21 cellular contexts compared by ENCODE assay signal in genomic region chr14:33592298-33592697, GRCh38.
DNase-seq lines count a peak whose midpoint lies in the region; ATAC-seq and TF ChIP-seq lines count a peak whose summit lies in the region.
"Had no signal": no experiment of that assay in that cellular context is flagged by ENCODE, and none has a peak within 500 bp of the region (broad histone marks: within the 10 kb centered on the region; RNA-seq: fewer than 3 reads in every experiment).

No MANE protein-coding gene starts in this region.

- no peaks in the 10 kb centered on the region for H3K4me1 ChIP-seq in breast epithelium

- H3K9me3 ChIP-seq in breast epithelium, result no peaks in the 10 kb centered on the region

- H3K4me3 Mint-ChIP-seq in MCF 10A (ENCODE audit: unreplicated experiment), result no peak overlapping the region
- no peak overlapping the region for H3K4me3 Mint-ChIP-seq in WTC11

- POLR2A ChIA-PET in MCF 10A (lab: Yijun Ruan, JAX) (interaction anchor here (0.6 to 1.5 kb wide), 2 partner anchors 11 to 64 kb away, joined by 3 to 4 read pairs; no protein-coding TSS in a partner anchor), WTC11 (lab: Charles Lee) (no interaction called here)

- TF ChIP-seq CTCF in MCF 10A (IDR thresholded peaks at IDR 0.05; ENCODE audit: unreplicated experiment) (no peak), breast epithelium (IDR thresholded peaks at IDR 0.05) (no peak), fibroblast of villous mesenchyme (IDR thresholded peaks at IDR 0.05; ENCODE audit: insufficient read depth, low read depth, low read length) (no peak), WTC11 (IDR thresholded peaks at IDR 0.05) (no peak)

- no peak overlapping the region for H3K27ac ChIP-seq in breast epithelium
- H3K27ac ChIP-seq: 22Rv1 had no signal

- H3K36me3 Mint-ChIP-seq in MCF 10A (ENCODE audit: insufficient read depth, unreplicated experiment) (no peaks in the 10 kb centered on the region), WTC11 (no peaks in the 10 kb centered on the region)

- H3K9me3 Mint-ChIP-seq in MCF 10A (ENCODE audit: unreplicated experiment) (no peaks in the 10 kb centered on the region), WTC11 (no peaks in the 10 kb centered on the region)

- intact Hi-C loops in MCF 10A (cut with micrococcal nuclease), result no loop called here
- intact Hi-C loops in breast epithelium (cut with DNase I; ENCODE audit: low total_unique reads), result no loop called here

- ATAC-seq in HG02798 (IDR thresholded peaks at IDR 0.05; ENCODE audit: poor library complexity, unreplicated experiment) (no peak), WTC11 (no peak), HG03565 (IDR thresholded peaks at IDR 0.05; ENCODE audit: unreplicated experiment) (no peak)
- ATAC-seq: stimulated activated naive CD8-positive, alpha-beta T cell treated with anti-CD3 and anti-CD28 coated beads, Interleukin-15, Interleukin-2, amounts not matched to agents 100 U/mL and 50 U/mL, for 24 hours had no signal

- H3K27me3 ChIP-seq in breast epithelium, result no peaks in the 10 kb centered on the region

- no TSS peak for BruUV-seq in MCF 10A (replicated peaks; lab: Mats Ljungman, UMichigan)

- DNase-seq in MCF 10A (ENCODE audit: unreplicated experiment), result peak; percentile 19
- DNase-seq in breast epithelium (ENCODE audit: low spot score in 2 of 2), result no peak
- DNase-seq in amniotic epithelial cell (ENCODE audit: low read depth), result peak; percentile 45
- peak; percentile 22 for DNase-seq in fibroblast of villous mesenchyme (ENCODE audit: low read depth)
- no peak for DNase-seq in WTC11 (ENCODE audit: low spot score)
- no peak for DNase-seq in stimulated activated CD4-positive, alpha-beta T cell treated with anti-CD3 and anti-CD28 coated beads, Interleukin-4, amount 100 ng/mL, for 24 hours
- DNase-seq: activated T-cell treated with anti-CD3 and anti-CD28 coated beads, Interleukin-2, amount 50 U/mL, for 1 hour; COR-L47; DMS79 treated with DMSO at 0.1 percent for 48 hours; IMR-90; kidney; NCI-H1436 treated with DMSO at 0.1 percent for 48 hours; NCI-H82; nucleus accumbens; OCI-M1; SHP77; stimulated activated CD4-positive, alpha-beta T cell treated with anti-CD3 and anti-CD28 coated beads, Interleukin-4, amount 100 ng/mL, for 4 hours; stimulated activated naive CD8-positive, alpha-beta T cell treated with anti-CD3 and anti-CD28 coated beads, Interleukin-15, Interleukin-2, amounts not matched to agents 100 U/mL and 50 U/mL, for 24 hours had no signal

- CTCF ChIA-PET in MCF 10A (lab: Yijun Ruan, JAX), result interaction anchor here (0.7 kb wide), 1 partner anchor 354 kb away, joined by 3 read pairs; no protein-coding TSS in a partner anchor
- CTCF ChIA-PET in WTC11 (lab: Charles Lee), result no interaction called here

- H3K27me3 Mint-ChIP-seq in MCF 10A (ENCODE audit: insufficient read depth, unreplicated experiment) (no peaks in the 10 kb centered on the region), WTC11 (ENCODE audit: low read depth) (peaks cover 2% of the 10 kb centered on the region; the same call in 1 of the 2 replicates)

- no peaks in the 10 kb centered on the region for H3K36me3 ChIP-seq in breast epithelium

- no peak for TF ChIP-seq POLR2A in breast epithelium (IDR thresholded peaks at IDR 0.05)

- no peak overlapping the region for H3K4me3 ChIP-seq in breast epithelium
- no peak overlapping the region for H3K4me3 ChIP-seq in fibroblast of villous mesenchyme (ENCODE audit: low read depth, low read length)

- H3K4me1 Mint-ChIP-seq in MCF 10A (ENCODE audit: insufficient read depth, unreplicated experiment) (peaks cover 12% of the 10 kb centered on the region), WTC11 (peaks cover 23% of the 10 kb centered on the region)

- H3K27ac Mint-ChIP-seq in MCF 10A (ENCODE audit: low read depth, unreplicated experiment), result no peak overlapping the region
- H3K27ac Mint-ChIP-seq in WTC11, result no peak overlapping the region

TF ChIP-seq in WTC11, 78 proteins besides CTCF, POLR2A, EP300 and RAD21:
- TF ChIP-seq ESRRA (CRISPR knock-in tag; IDR thresholded peaks at IDR 0.05; ENCODE audit: borderline replicate concordance), result no peak

Comparison
In these comparisons a context has a peak if more than half of its experiments do, and no peak if none do; other contexts are left out.
1. DNase-seq: peak in MCF 10A (single experiment), amniotic epithelial cell (single experiment) and fibroblast of villous mesenchyme (single experiment); none in breast epithelium (0 of 2), WTC11 (single experiment) and stimulated activated CD4-positive, alpha-beta T cell treated with anti-CD3 and anti-CD28 coated beads, Interleukin-4, amount 100 ng/mL, for 24 hours (single experiment).